In the genomic region with DNA sequence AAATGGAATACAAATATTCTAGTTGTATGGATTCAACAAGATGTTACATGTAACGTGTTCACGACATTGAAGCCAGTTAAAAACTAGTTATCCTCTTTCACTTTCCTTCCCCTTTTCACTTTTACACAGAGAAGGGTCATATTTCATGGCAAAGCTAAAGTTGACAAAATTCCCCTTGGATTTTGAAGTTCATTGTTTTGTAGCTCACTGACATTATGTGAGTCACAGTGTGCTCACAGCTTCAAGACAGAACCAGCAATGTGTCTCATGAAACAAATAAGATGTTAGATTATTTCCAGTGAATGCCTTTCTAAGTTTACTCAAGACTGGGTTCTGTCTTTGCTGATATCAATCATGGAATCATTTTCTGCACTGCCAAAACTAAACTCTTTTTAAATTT, we compare ENCODE assay signal across 21 cellular contexts.
"Had no signal": no experiment of that assay in that cellular context is flagged by ENCODE, and none has a peak within 500 bp of the region (broad histone marks: within the 10 kb centered on the region; RNA-seq: fewer than 3 reads in every experiment).

No MANE protein-coding gene starts in this region.

- H3K27me3 Mint-ChIP-seq: naive thymus-derived CD8-positive, alpha-beta T cell; progenitor cell of endocrine pancreas; stimulated activated memory B cell treated with anti-CD40 and anti-IgM and Interleukin-4, amounts not matched to agents 10 μg/mL and 1 μg/mL and 100 μg/mL, for 72 hours had no signal

- H3K36me3 ChIP-seq: ascending aorta, colonic mucosa, right lobe of liver, spleen, transverse colon had no signal

- H3K27me3 ChIP-seq: ascending aorta, colonic mucosa, right lobe of liver, spleen, transverse colon had no signal

- H3K27ac ChIP-seq: ascending aorta, colonic mucosa, right lobe of liver, spleen, transverse colon had no signal

- H3K36me3 Mint-ChIP-seq: naive thymus-derived CD8-positive, alpha-beta T cell; stimulated activated memory B cell treated with anti-CD40 and anti-IgM and Interleukin-4, amounts not matched to agents 10 μg/mL and 1 μg/mL and 100 μg/mL, for 72 hours had no signal

- H3K4me1 ChIP-seq: ascending aorta, colonic mucosa, right lobe of liver, spleen, transverse colon had no signal

- H3K9me3 ChIP-seq: ascending aorta, colonic mucosa, mucosa of descending colon, right lobe of liver, transverse colon had no signal

- ATAC-seq: activated CD4-positive, CD25-positive, alpha-beta regulatory T cell treated with anti-CD3 and anti-CD28 coated beads, Interleukin-2, amount 50 U/mL, for 24 hours; left colon; mucosa of descending colon; naive thymus-derived CD8-positive, alpha-beta T cell; right lobe of liver; stimulated activated memory B cell treated with anti-CD40 and anti-IgM and Interleukin-4, amounts not matched to agents 10 μg/mL and 1 μg/mL and 100 μg/mL, for 72 hours had no signal

- H3K4me3 Mint-ChIP-seq: naive thymus-derived CD8-positive, alpha-beta T cell; stimulated activated memory B cell treated with anti-CD40 and anti-IgM and Interleukin-4, amounts not matched to agents 10 μg/mL and 1 μg/mL and 100 μg/mL, for 72 hours had no signal

- H3K4me1 Mint-ChIP-seq: naive thymus-derived CD8-positive, alpha-beta T cell; stimulated activated memory B cell treated with anti-CD40 and anti-IgM and Interleukin-4, amounts not matched to agents 10 μg/mL and 1 μg/mL and 100 μg/mL, for 72 hours had no signal

- H3K4me3 ChIP-seq: ascending aorta, colonic mucosa, mucosa of descending colon, right lobe of liver, spleen, transverse colon had no signal

- DNase-seq: activated CD4-positive, alpha-beta T cell treated with anti-CD3 and anti-CD28 coated beads, Interleukin-2, amount 50 U/mL, for 48 hours; activated naive CD4-positive, alpha-beta T cell; activated T-cell treated with anti-CD3 and anti-CD28 coated beads, Interleukin-2, amount 50 U/mL, for 48 hours; caudate nucleus; colonic mucosa; effector CD4-positive, alpha-beta T cell; hypothalamus; left colon; mucosa of descending colon; naive thymus-derived CD8-positive, alpha-beta T cell; nucleus accumbens; right lobe of liver; spleen; stimulated activated CD4-positive, alpha-beta T cell treated with anti-CD3 and anti-CD28 coated beads, Interleukin-1b, Interleukin-23, amount 100 ng/mL, for 48 hours; substantia nigra; T-helper 2 cell; transverse colon had no signal

- H3K27ac Mint-ChIP-seq: naive thymus-derived CD8-positive, alpha-beta T cell; progenitor cell of endocrine pancreas; stimulated activated memory B cell treated with anti-CD40 and anti-IgM and Interleukin-4, amounts not matched to agents 10 μg/mL and 1 μg/mL and 100 μg/mL, for 72 hours had no signal
